9 cellular contexts compared by ENCODE assay signal in the genomic region with DNA sequence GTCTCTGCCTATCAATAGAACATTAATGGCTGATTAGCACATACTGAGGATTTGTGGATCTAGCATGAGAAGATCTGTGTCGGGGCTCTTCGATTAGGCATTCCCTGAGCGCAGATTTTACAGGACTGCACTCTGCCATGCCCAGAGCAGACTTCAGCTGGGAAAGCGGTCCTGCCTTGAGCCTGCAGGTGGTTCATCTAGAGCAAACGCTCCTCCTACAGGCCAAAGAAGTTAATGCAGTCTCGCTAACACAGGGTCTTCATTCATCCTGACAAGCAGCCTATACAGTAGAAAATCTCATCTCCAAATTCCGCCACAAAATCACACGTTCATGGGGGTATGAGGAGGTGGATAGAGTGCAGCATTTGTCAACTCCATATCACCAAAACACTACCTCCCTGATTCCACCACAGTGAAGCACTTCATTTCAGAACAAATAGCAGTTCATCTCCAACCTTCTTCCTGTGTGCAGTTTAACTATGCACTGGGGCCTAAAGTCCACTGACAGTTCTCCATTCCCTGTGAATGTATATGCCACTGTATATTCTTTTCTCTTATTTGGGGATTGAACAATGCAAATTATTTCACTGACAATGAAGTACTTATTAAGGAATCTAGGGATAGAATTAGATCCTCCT.
DNase-seq lines count a peak whose midpoint lies in the region; ATAC-seq, FAIRE-seq and TF ChIP-seq lines count a peak whose summit lies in the region.
"Had no signal": no experiment of that assay in that cellular context is flagged by ENCODE, and none has a peak within 500 bp of the region (broad histone marks: within the 10 kb centered on the region; RNA-seq: fewer than 3 reads in every experiment).

No MANE protein-coding gene starts in this region.

- FAIRE-seq in GM12878 (lab: Jason Lieb, UNC) = peak; percentile 83

- H3K9ac ChIP-seq in GM12878 (ENCODE audit: control insufficient read depth, insufficient read depth, low read length) = no peak overlapping the region
- H3K9ac ChIP-seq: BLaER1 had no signal

- no peaks in the 10 kb centered on the region for H3K36me3 ChIP-seq in GM12878 (ENCODE audit: control insufficient read depth in 2 of 2, insufficient read depth in 2 of 2, low read length in 1 of 2)
- no peaks in the 10 kb centered on the region for H3K36me3 ChIP-seq in iPS DF 6.9 (ENCODE audit: control insufficient read depth, insufficient read depth, low read length)
- H3K36me3 ChIP-seq: BLaER1 had no signal

- H3K4me1 ChIP-seq in GM12878 (ENCODE audit: control insufficient read depth, insufficient read depth, low read length) (no peaks in the 10 kb centered on the region), iPS DF 6.9 (ENCODE audit: control insufficient read depth, insufficient read depth, low read length) (no peaks in the 10 kb centered on the region)

- H3K27ac ChIP-seq in GM12878 (ENCODE audit: control insufficient read depth, insufficient read depth) (no peak overlapping the region), iPS DF 6.9 (ENCODE audit: low read length) (no peak overlapping the region)
- H3K27ac ChIP-seq: BLaER1 had no signal

- no peak overlapping the region for H3K4me3 ChIP-seq in GM12878
- no peak overlapping the region for H3K4me3 ChIP-seq in iPS DF 6.9 (ENCODE audit: low read length)
- H3K4me3 ChIP-seq: BLaER1 had no signal

- RAD21 ChIA-PET in GM12878 (lab: Charles Lee; ENCODE audit: unreplicated experiment) = interaction anchor here (0.6 to 1.0 kb wide), 4 partner anchors 52 to 283 kb away, joined by 3 read pairs; no protein-coding TSS in a partner anchor

- peak; percentile 94 for ATAC-seq in GM21526 (IDR thresholded peaks at IDR 0.05; ENCODE audit: low FRiP score, unreplicated experiment)
- ATAC-seq in GM12878 = peak; percentile 95

- no peaks in the 10 kb centered on the region for H3K79me2 ChIP-seq in GM12878 (ENCODE audit: control insufficient read depth, insufficient read depth, low read length)

- in situ Hi-C loops in GM12878 (cut with MboI) = loop anchor here (5.0 kb wide), 1 partner anchor 188 kb away; no protein-coding TSS in a partner anchor

- peak; percentile 12 to 79 (median 71) for DNase-seq in NCI-H1417 (lab: John Stamatoyannopoulos, UW)
- DNase-seq in NCI-H1417 treated with DMSO at 0.1 percent for 48 hours (lab: John Stamatoyannopoulos, UW) = no peak
- DNase-seq in HK-2 (ENCODE audit: unreplicated experiment) = peak; percentile 63
- peak; percentile 47 for DNase-seq in NCI-H748 treated with DMSO at 0.1 percent for 48 hours (lab: John Stamatoyannopoulos, UW)
- DNase-seq in GM12878 (ENCODE audit: low read depth, low spot score) = peak; percentile 43
- DNase-seq in iPS DF 6.9 (ENCODE audit: low read depth, low spot score) = peak; percentile 83
- peak; percentile 14 to 15 for DNase-seq in stimulated activated CD4-positive, alpha-beta T cell treated with anti-CD3 and anti-CD28 coated beads, Interleukin-2, amount 100 ng/mL, for 48 hours

- SMC1A ChIA-PET in GM12878 (lab: Charles Lee; ENCODE audit: uncharacterized antibody, unreplicated experiment) = interaction anchor here (0.8 to 1.8 kb wide), 8 partner anchors 16 to 293 kb away, joined by 3 to 6 read pairs (median 4); no protein-coding TSS in a partner anchor

- WGBS in GM12878 (ENCODE audit: insufficient coverage, insufficient replicate concordance, low lambda C conversion rate, missing lambda C conversion rate) = 9% methylated on average over 8 of the region's 8 CpGs
- no CpG with 5 or more reads among the region's 8 CpGs for WGBS in iPS DF 6.9 (ENCODE audit: insufficient coverage, insufficient read length)

- no peak overlapping the region for H2AFZ ChIP-seq in GM12878 (ENCODE audit: control insufficient read depth, low read depth, low read length)

- TF ChIP-seq RAD21 in GM12878 (IDR thresholded peaks at IDR 0.05; ENCODE audit: insufficient read depth, low read depth, low read length) = peak; percentile 89

- intact Hi-C loops in GM12878 (cut with micrococcal nuclease; ENCODE audit: unreplicated experiment) = loop anchor here (2.0 to 10.0 kb wide), 5 partner anchors 152 to 632 kb away; no protein-coding TSS in a partner anchor

- POLR2A ChIA-PET in GM12878 (lab: Charles Lee) = no interaction called here

- TF ChIP-seq POLR2A in GM12878 (IDR thresholded peaks at IDR 0.05; ENCODE audit: low read depth, low read length) = no peak

- TF ChIP-seq CTCF in GM12878 (IDR thresholded peaks at IDR 0.05 in 2 of 3, conservative IDR thresholded peaks at IDR 0.05 in 1 of 3; ENCODE audit: control insufficient read depth in 2 of 3, extremely low read depth in 1 of 3, insufficient read depth in 1 of 3, low read depth in 3 of 3, low read length in 3 of 3) = peak; percentile 85 to 94 (median 86)

- CTCF ChIA-PET in GM12878 (lab: Yijun Ruan, JAX) = interaction anchor here (0.7 to 1.9 kb wide), 15 partner anchors 9 to 689 kb away, joined by 3 to 6 read pairs (median 3); no protein-coding TSS in a partner anchor

- H3K9me3 ChIP-seq in GM12878 (replicated peaks; ENCODE audit: control insufficient read depth, insufficient read depth, low read length) (no peaks in the 10 kb centered on the region), iPS DF 6.9 (ENCODE audit: control insufficient read depth, insufficient read depth, low read length) (no peaks in the 10 kb centered on the region)
- H3K9me3 ChIP-seq: BLaER1 had no signal

- no peak overlapping the region for H3K4me2 ChIP-seq in GM12878 (ENCODE audit: control insufficient read depth, insufficient read depth)

- no TSS peak for BruUV-seq in GM12878 (replicated peaks; lab: Mats Ljungman, UMichigan)

- TF ChIP-seq EP300 in GM12878 (IDR thresholded peaks at IDR 0.05; ENCODE audit: borderline replicate concordance in 1 of 2, control insufficient read depth in 1 of 2, low read depth in 2 of 2, low read length in 2 of 2) = no peak

- H4K20me1 ChIP-seq in GM12878 (ENCODE audit: control insufficient read depth, insufficient read depth) = no peaks in the 10 kb centered on the region
- H4K20me1 ChIP-seq: BLaER1 had no signal

- H3K27me3 ChIP-seq in GM12878 (replicated peaks in 1 of 2; ENCODE audit: control insufficient read depth in 2 of 2, insufficient read depth in 2 of 2, low read length in 1 of 2) (no peaks in the 10 kb centered on the region), iPS DF 6.9 (ENCODE audit: control insufficient read depth, insufficient read depth, low read length) (no peaks in the 10 kb centered on the region)
- H3K27me3 ChIP-seq: BLaER1 had no signal

TF ChIP-seq in GM12878, 131 proteins besides CTCF, POLR2A, EP300 and RAD21 (continues in another document):
- TF ChIP-seq PAX5 (IDR thresholded peaks at IDR 0.05; ENCODE audit: borderline replicate concordance, low read depth, low read length) = no peak
- TF ChIP-seq YY1 (IDR thresholded peaks at IDR 0.05; ENCODE audit: low read depth, low read length) = peak; percentile 46; the same call in 1 of the 2 replicates
- TF ChIP-seq, protein P1, sequence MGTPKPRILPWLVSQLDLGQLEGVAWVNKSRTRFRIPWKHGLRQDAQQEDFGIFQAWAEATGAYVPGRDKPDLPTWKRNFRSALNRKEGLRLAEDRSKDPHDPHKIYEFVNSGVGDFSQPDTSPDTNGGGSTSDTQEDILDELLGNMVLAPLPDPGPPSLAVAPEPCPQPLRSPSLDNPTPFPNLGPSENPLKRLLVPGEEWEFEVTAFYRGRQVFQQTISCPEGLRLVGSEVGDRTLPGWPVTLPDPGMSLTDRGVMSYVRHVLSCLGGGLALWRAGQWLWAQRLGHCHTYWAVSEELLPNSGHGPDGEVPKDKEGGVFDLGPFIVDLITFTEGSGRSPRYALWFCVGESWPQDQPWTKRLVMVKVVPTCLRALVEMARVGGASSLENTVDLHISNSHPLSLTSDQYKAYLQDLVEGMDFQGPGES (IDR thresholded peaks at IDR 0.05) = no peak
- TF ChIP-seq SMARCA5 (IDR thresholded peaks at IDR 0.05) = peak; percentile 30; the same call in 1 of the 2 replicates
- TF ChIP-seq POLR2AphosphoS2 (IDR thresholded peaks at IDR 0.05; ENCODE audit: low read depth, low read length) = no peak
- no peak for TF ChIP-seq FOS (IDR thresholded peaks at IDR 0.05; ENCODE audit: borderline replicate concordance, extremely low read depth, insufficient read length)
- TF ChIP-seq, protein P2, sequence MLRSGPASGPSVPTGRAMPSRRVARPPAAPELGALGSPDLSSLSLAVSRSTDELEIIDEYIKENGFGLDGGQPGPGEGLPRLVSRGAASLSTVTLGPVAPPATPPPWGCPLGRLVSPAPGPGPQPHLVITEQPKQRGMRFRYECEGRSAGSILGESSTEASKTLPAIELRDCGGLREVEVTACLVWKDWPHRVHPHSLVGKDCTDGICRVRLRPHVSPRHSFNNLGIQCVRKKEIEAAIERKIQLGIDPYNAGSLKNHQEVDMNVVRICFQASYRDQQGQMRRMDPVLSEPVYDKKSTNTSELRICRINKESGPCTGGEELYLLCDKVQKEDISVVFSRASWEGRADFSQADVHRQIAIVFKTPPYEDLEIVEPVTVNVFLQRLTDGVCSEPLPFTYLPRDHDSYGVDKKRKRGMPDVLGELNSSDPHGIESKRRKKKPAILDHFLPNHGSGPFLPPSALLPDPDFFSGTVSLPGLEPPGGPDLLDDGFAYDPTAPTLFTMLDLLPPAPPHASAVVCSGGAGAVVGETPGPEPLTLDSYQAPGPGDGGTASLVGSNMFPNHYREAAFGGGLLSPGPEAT (IDR thresholded peaks at IDR 0.05; ENCODE audit: low read depth) = no peak
- TF ChIP-seq SUPT20H (IDR thresholded peaks at IDR 0.05; ENCODE audit: borderline replicate concordance, control insufficient read depth, low read depth, low read length) = no peak
- TF ChIP-seq IRF5 (IDR thresholded peaks at IDR 0.05; ENCODE audit: borderline replicate concordance) = no peak
- TF ChIP-seq CHD2 (IDR thresholded peaks at IDR 0.05; ENCODE audit: borderline replicate concordance, low read depth, low read length) = no peak
- TF ChIP-seq SP1 (IDR thresholded peaks at IDR 0.05; ENCODE audit: low read depth, low read length) = no peak
- peak; percentile 65 for TF ChIP-seq SMC3 (IDR thresholded peaks at IDR 0.05; ENCODE audit: borderline replicate concordance, low read length)
- TF ChIP-seq ZNF274 (IDR thresholded peaks at IDR 0.05; ENCODE audit: insufficient read depth, insufficient read length) = no peak
- 0 out of 2 replicates have a peak, but pooled peaks have one; percentile 75 for TF ChIP-seq WRNIP1 (IDR thresholded peaks at IDR 0.05; ENCODE audit: borderline replicate concordance, low read depth, low read length)
